20 cellular contexts compared by ENCODE assay signal in genomic region chr22:42883970-42884369, GRCh38. TPM values are rescaled to one million over a fixed set of nuclear protein-coding genes. Genes with fewer than 3 reads are reported as not detected.
DNase-seq lines count a peak whose midpoint lies in the region; ATAC-seq and TF ChIP-seq lines count a peak whose summit lies in the region.
"Had no signal": no experiment of that assay in that cellular context is flagged by ENCODE, and none has a peak within 500 bp of the region (broad histone marks: within the 10 kb centered on the region; RNA-seq: fewer than 3 reads in every experiment).

No MANE protein-coding gene starts in this region.

- 88 to 96% (median 92%) methylated on average over 8 to 9 of the region's 9 CpGs for WGBS in adrenal gland, 4 donors

- H2AFZ ChIP-seq in osteoblast (ENCODE audit: low read length): no peak overlapping the region
- H2AFZ ChIP-seq: GM23338 had no signal

- in situ Hi-C loops in gastrocnemius medialis (cut with MboI; ENCODE audit: low sequenced_read_pairs in 4 of 4): no loop called here

- H3K27ac ChIP-seq in adrenal gland (peak overlapping the region in 3 of 5 donors; percentile 81 to 97 (median 94)), osteoblast (ENCODE audit: low read depth, low read length) (no peak overlapping the region), gastrocnemius medialis (peak overlapping the region; percentile 34 to 92 (median 78)), left ventricle myocardium inferior (replicated peaks) (no peak overlapping the region)
- H3K27ac ChIP-seq: 22Rv1, BLaER1, C4-2B had no signal

- intact Hi-C loops in adrenal gland (cut with DNase I) (loop anchor here in 1 of 2 donors (10.0 kb wide), 1 partner anchor 131 kb away; the partner anchor contains the start of gene PACSIN2), gastrocnemius medialis (cut with DNase I; ENCODE audit: low total_unique reads) (no loop called here), left ventricle myocardium inferior (cut with micrococcal nuclease) (no loop called here)

- H3K79me2 ChIP-seq in osteoblast (ENCODE audit: insufficient read depth, low read length): peaks cover 2% of the 10 kb centered on the region

- H3K9me3 ChIP-seq in adrenal gland (replicated peaks in 1 of 3) (no peaks in the 10 kb centered on the region), osteoblast (ENCODE audit: low read depth, low read length) (no peaks in the 10 kb centered on the region), gastrocnemius medialis (no peaks in the 10 kb centered on the region), left ventricle myocardium inferior (replicated peaks) (no peaks in the 10 kb centered on the region)
- H3K9me3 ChIP-seq: BLaER1, Caco-2 had no signal

- H3K4me2 ChIP-seq in osteoblast (ENCODE audit: insufficient read depth, low read length): no peak overlapping the region
- H3K4me2 ChIP-seq: BLaER1, GM23338 had no signal

- no peak overlapping the region for H3K4me3 ChIP-seq in adrenal gland
- no peak overlapping the region for H3K4me3 ChIP-seq in osteoblast (ENCODE audit: insufficient read depth, low read length)
- no peak overlapping the region for H3K4me3 ChIP-seq in gastrocnemius medialis
- no peak overlapping the region for H3K4me3 ChIP-seq in left ventricle myocardium inferior
- H3K4me3 ChIP-seq: BLaER1, GM12878, GM23338 had no signal

- TF ChIP-seq CTCF in adrenal gland (IDR thresholded peaks at IDR 0.05) (no peak), osteoblast (IDR thresholded peaks at IDR 0.05; ENCODE audit: extremely low read depth, low read depth, low read length) (no peak), gastrocnemius medialis (IDR thresholded peaks at IDR 0.05 in 4 of 5, conservative IDR thresholded peaks at IDR 0.05 in 1 of 5) (no peak), left ventricle myocardium inferior (IDR thresholded peaks at IDR 0.05; ENCODE audit: borderline replicate concordance) (no peak)

- H3K4me1 ChIP-seq in adrenal gland (replicated peaks in 1 of 2) (peaks cover 16 to 26% of the 10 kb centered on the region in 2 donors), osteoblast (ENCODE audit: insufficient read depth, low read length) (no peaks in the 10 kb centered on the region), gastrocnemius medialis (peaks cover 27 to 44% of the 10 kb centered on the region in 2 donors), left ventricle myocardium inferior (peaks cover 67% of the 10 kb centered on the region)

- H4K20me1 ChIP-seq in osteoblast (ENCODE audit: insufficient read depth, low read length): peaks cover 11% of the 10 kb centered on the region

- no peak for ATAC-seq in gastrocnemius medialis
- ATAC-seq in GM21717 (IDR thresholded peaks at IDR 0.05; ENCODE audit: unreplicated experiment): no peak
- ATAC-seq: CD8-positive, alpha-beta T cell; GM12878; GM23338; HCT116 had no signal

- TF ChIP-seq POLR2A in adrenal gland (IDR thresholded peaks at IDR 0.05): no peak
- TF ChIP-seq POLR2A in gastrocnemius medialis (IDR thresholded peaks at IDR 0.05): no peak

- DNase-seq in ELF-1 (ENCODE audit: low read depth, low spot score) (peak; percentile 18), adrenal gland (no peak), osteoblast (ENCODE audit: insufficient read length, low spot score, missing footprints) (peak; percentile 30), gastrocnemius medialis (no peak), left ventricle myocardium inferior (no peak), hippocampal formation (lab: John Stamatoyannopoulos, UW) (no peak)
- DNase-seq: Caco-2; CD4-positive, CD25-positive, alpha-beta regulatory T cell; CD8-positive, alpha-beta T cell; DMS153; DND-41; GDM1; H9 had no signal

- H3K27me3 ChIP-seq in adrenal gland: no peaks in the 10 kb centered on the region
- no peaks in the 10 kb centered on the region for H3K27me3 ChIP-seq in osteoblast (ENCODE audit: insufficient read depth, low read length)
- no peaks in the 10 kb centered on the region for H3K27me3 ChIP-seq in gastrocnemius medialis
- no peaks in the 10 kb centered on the region for H3K27me3 ChIP-seq in left ventricle myocardium inferior (ENCODE audit: low read depth)
- H3K27me3 ChIP-seq: BLaER1 had no signal

- H3K36me3 ChIP-seq in adrenal gland (replicated peaks in 1 of 2): peaks cover 0 to 90% of the 10 kb centered on the region in 2 donors
- peaks cover 65% of the 10 kb centered on the region for H3K36me3 ChIP-seq in osteoblast (ENCODE audit: insufficient read depth, low read length)
- peaks cover 0 to 35% of the 10 kb centered on the region in 2 donors for H3K36me3 ChIP-seq in gastrocnemius medialis
- peaks cover 84% of the 10 kb centered on the region for H3K36me3 ChIP-seq in left ventricle myocardium inferior

RNA-seq across cellular contexts. Expression of gene ARFGAP3, which starts 26.9 kb away (rescaled TPM):
- total RNA-seq in adrenal gland (100 to 1,000 TPM in 7 of 8 donors, 10 to 100 TPM in 1; 98.9 to 183 (median 118) TPM), osteoblast (90.5 and 91.6 TPM in 2 replicates), gastrocnemius medialis (10 to 100 TPM; 28.2 to 43.8 (median 36.0) TPM), left ventricle myocardium inferior (26.9 TPM)
- polyA plus RNA-seq in adrenal gland: 100 to 1,000 TPM in 1 of 3 donors, 10 to 100 TPM in 2; 48.7 to 268 (median 71.7) TPM

Comparison
In these comparisons a context has a peak if more than half of its experiments do, and no peak if none do; other contexts are left out.
1. DNase-seq: peak in ELF-1 (single experiment) and osteoblast (single experiment); none in adrenal gland (0 of 7), gastrocnemius medialis (0 of 2), left ventricle myocardium inferior (single experiment) and hippocampal formation (0 of 2).
2. H3K27ac ChIP-seq: peak in adrenal gland (3 of 5) and gastrocnemius medialis (4 of 4); none in osteoblast (single experiment) and left ventricle myocardium inferior (single experiment).